In genomic region chr7:44574286-44574872, GRCh38 we compare ENCODE assay signal across 8 cellular contexts. TPM values are rescaled to one million over a fixed set of nuclear protein-coding genes. Genes with fewer than 3 reads are reported as not detected.
DNase-seq lines count a peak whose midpoint lies in the region; ATAC-seq and TF ChIP-seq lines count a peak whose summit lies in the region.

No MANE protein-coding gene starts in this region.

- H3K36me3 Mint-ChIP-seq in dendritic cell treated with granulocyte-macrophage colony-stimulating factor and Interleukin-4, amounts not matched to agents 40 ng/mL and 50 ng/mL, for 4 days (ENCODE audit: low read depth), result peaks cover 89% of the 10 kb centered on the region
- peaks cover 19% of the 10 kb centered on the region for H3K36me3 Mint-ChIP-seq in neural crest cell (ENCODE audit: low read depth)

- DNase-seq in Karpas-422 (no peak), neural crest cell (ENCODE audit: low read depth, low spot score) (no peak), HK-2 (ENCODE audit: unreplicated experiment) (no peak), NCI-H2171 treated with DMSO at 0.1 percent for 48 hours (lab: John Stamatoyannopoulos, UW) (no peak), retina (no peak)

- no peak overlapping the region for H2AFZ ChIP-seq in Karpas-422 (ENCODE audit: low read length)

- H3K36me3 ChIP-seq in DOHH2 (ENCODE audit: control insufficient read depth, low read length), result peaks cover 81% of the 10 kb centered on the region
- peaks cover 27% of the 10 kb centered on the region for H3K36me3 ChIP-seq in Karpas-422 (ENCODE audit: insufficient read depth, low read length)

- peak overlapping the region; percentile 84 for H3K4me3 Mint-ChIP-seq in dendritic cell treated with granulocyte-macrophage colony-stimulating factor and Interleukin-4, amounts not matched to agents 40 ng/mL and 50 ng/mL, for 4 days
- peak overlapping the region; percentile 97 for H3K4me3 Mint-ChIP-seq in neural crest cell

- H3K9me3 ChIP-seq in DOHH2 (ENCODE audit: control insufficient read depth, insufficient read depth, low read length) (no peaks in the 10 kb centered on the region), Karpas-422 (ENCODE audit: low read length) (no peaks in the 10 kb centered on the region)

- peaks cover 25% of the 10 kb centered on the region for H3K4me1 ChIP-seq in DOHH2 (ENCODE audit: control insufficient read depth, low read length)
- peaks cover 31% of the 10 kb centered on the region for H3K4me1 ChIP-seq in Karpas-422 (ENCODE audit: low read length)

- intact Hi-C loops in dendritic cell treated with granulocyte-macrophage colony-stimulating factor and Interleukin-4, amounts not matched to agents 40 ng/mL and 50 ng/mL, for 4 days (cut with micrococcal nuclease), result no loop called here

- H3K27me3 ChIP-seq in DOHH2 (ENCODE audit: control insufficient read depth, low read length), result no peaks in the 10 kb centered on the region
- H3K27me3 ChIP-seq in Karpas-422 (ENCODE audit: low read length), result no peaks in the 10 kb centered on the region

- H4K20me1 ChIP-seq in DOHH2 (ENCODE audit: control insufficient read depth, insufficient read depth, low read depth, low read length) (no peaks in the 10 kb centered on the region), Karpas-422 (ENCODE audit: insufficient read depth, low read depth, low read length) (0 out of 2 replicates have a peak, but pooled peaks cover 3% of the 10 kb centered on the region)

- H3K4me2 ChIP-seq in DOHH2 (ENCODE audit: low read length) (peak overlapping the region; percentile 77), Karpas-422 (ENCODE audit: low read depth, low read length, poor library complexity, severe bottlenecking) (peak overlapping the region; percentile 79)

- ATAC-seq in GM21526 (IDR thresholded peaks at IDR 0.05; ENCODE audit: low FRiP score, unreplicated experiment), result no peak

- TF ChIP-seq CTCF in DOHH2 (IDR thresholded peaks at IDR 0.05; ENCODE audit: low read depth, low read length, poor library complexity, severe bottlenecking) (no peak), neural crest cell (conservative IDR thresholded peaks at IDR 0.05) (no peak)

- H3K9me2 ChIP-seq in DOHH2 (replicated peaks; ENCODE audit: control insufficient read depth, low read length) (no peaks in the 10 kb centered on the region), Karpas-422 (replicated peaks; ENCODE audit: insufficient read depth, low read length) (no peaks in the 10 kb centered on the region)

- no peaks in the 10 kb centered on the region for H3K9me3 Mint-ChIP-seq in dendritic cell treated with granulocyte-macrophage colony-stimulating factor and Interleukin-4, amounts not matched to agents 40 ng/mL and 50 ng/mL, for 4 days
- H3K9me3 Mint-ChIP-seq in neural crest cell, result no peaks in the 10 kb centered on the region

- H3K79me2 ChIP-seq in DOHH2 (ENCODE audit: control insufficient read depth, low read length), result peaks cover 73% of the 10 kb centered on the region
- H3K79me2 ChIP-seq in Karpas-422 (ENCODE audit: low read length), result peaks cover 40% of the 10 kb centered on the region

- peak overlapping the region; percentile 92 for H3K27ac Mint-ChIP-seq in dendritic cell treated with granulocyte-macrophage colony-stimulating factor and Interleukin-4, amounts not matched to agents 40 ng/mL and 50 ng/mL, for 4 days
- H3K27ac Mint-ChIP-seq in neural crest cell (ENCODE audit: unreplicated experiment), result peak overlapping the region; percentile 97

- no peaks in the 10 kb centered on the region for H3K27me3 Mint-ChIP-seq in dendritic cell treated with granulocyte-macrophage colony-stimulating factor and Interleukin-4, amounts not matched to agents 40 ng/mL and 50 ng/mL, for 4 days
- no peaks in the 10 kb centered on the region for H3K27me3 Mint-ChIP-seq in neural crest cell (ENCODE audit: low read depth)

- H3K9ac ChIP-seq in Karpas-422 (ENCODE audit: low read length), result peak overlapping the region; percentile 95

- H3K27ac ChIP-seq in DOHH2 (ENCODE audit: low read depth, low read length) (peak overlapping the region; percentile 47; the same call in 1 of the 2 replicates), Karpas-422 (ENCODE audit: low read length) (no peak overlapping the region)

- H3K4me3 ChIP-seq in DOHH2 (ENCODE audit: low read length) (peak overlapping the region; percentile 92), Karpas-422 (ENCODE audit: low read length) (peak overlapping the region; percentile 87)

- peaks cover 26% of the 10 kb centered on the region for H3K4me1 Mint-ChIP-seq in dendritic cell treated with granulocyte-macrophage colony-stimulating factor and Interleukin-4, amounts not matched to agents 40 ng/mL and 50 ng/mL, for 4 days (ENCODE audit: low read depth)
- peaks cover 36% of the 10 kb centered on the region for H3K4me1 Mint-ChIP-seq in neural crest cell

- H3F3A ChIP-seq in DOHH2 (ENCODE audit: control insufficient read depth, insufficient read depth), result peaks cover 15% of the 10 kb centered on the region

RNA-seq across cellular contexts. Expression of gene DDX56, which starts 0.7 kb away (rescaled TPM):
- 66.8 and 73.3 TPM in 2 replicates for total RNA-seq in Karpas-422 (2014; rRNA removed; shearing (Covaris generic); ENCODE audit: low replicate concordance)
- 104 and 111 TPM in 2 replicates for total RNA-seq in neural crest cell

RNA-seq across cellular contexts. Expression of gene TMED4, which starts 7.7 kb away (rescaled TPM):
- total RNA-seq in Karpas-422 (2014; rRNA removed; shearing (Covaris generic); ENCODE audit: low replicate concordance), result 62.0 and 66.2 TPM in 2 replicates
- 87.2 and 88.9 TPM in 2 replicates for total RNA-seq in neural crest cell

RNA-seq across cellular contexts. Expression of gene OGDH, which starts 32.0 kb away (rescaled TPM):
- total RNA-seq in Karpas-422 (2014; rRNA removed; shearing (Covaris generic); ENCODE audit: low replicate concordance), result 24.9 and 34.9 TPM in 2 replicates
- 102 and 116 TPM in 2 replicates for total RNA-seq in neural crest cell

RNA-seq across cellular contexts. Expression of gene NPC1L1, which starts 33.2 kb away (rescaled TPM):
- not detected in 2 replicates for total RNA-seq in Karpas-422 (2014; rRNA removed; shearing (Covaris generic); ENCODE audit: low replicate concordance)
- 0.12 and 0.18 TPM in 2 replicates for total RNA-seq in neural crest cell
